ENCODE assay signal across 1 cellular context in genomic region chr19:38374332-38375097, GRCh38.
TF ChIP-seq lines count a peak whose summit lies in the region.

Gene PSMD8 (plus strand): TSS chr19:38374571. CDS start chr19:38374602, 31 bp downstream.

TF ChIP-seq in WTC11, 78 proteins besides CTCF, POLR2A, EP300 and RAD21 (continued from another document):
- no peak for TF ChIP-seq AFF4 (CRISPR knock-in tag; IDR thresholded peaks at IDR 0.05; ENCODE audit: borderline replicate concordance)
- peak; percentile 36; the same call in 1 of the 2 replicates for TF ChIP-seq NFYB (CRISPR knock-in tag; conservative IDR thresholded peaks at IDR 0.05; ENCODE audit: low read depth)
- TF ChIP-seq, protein P1, sequence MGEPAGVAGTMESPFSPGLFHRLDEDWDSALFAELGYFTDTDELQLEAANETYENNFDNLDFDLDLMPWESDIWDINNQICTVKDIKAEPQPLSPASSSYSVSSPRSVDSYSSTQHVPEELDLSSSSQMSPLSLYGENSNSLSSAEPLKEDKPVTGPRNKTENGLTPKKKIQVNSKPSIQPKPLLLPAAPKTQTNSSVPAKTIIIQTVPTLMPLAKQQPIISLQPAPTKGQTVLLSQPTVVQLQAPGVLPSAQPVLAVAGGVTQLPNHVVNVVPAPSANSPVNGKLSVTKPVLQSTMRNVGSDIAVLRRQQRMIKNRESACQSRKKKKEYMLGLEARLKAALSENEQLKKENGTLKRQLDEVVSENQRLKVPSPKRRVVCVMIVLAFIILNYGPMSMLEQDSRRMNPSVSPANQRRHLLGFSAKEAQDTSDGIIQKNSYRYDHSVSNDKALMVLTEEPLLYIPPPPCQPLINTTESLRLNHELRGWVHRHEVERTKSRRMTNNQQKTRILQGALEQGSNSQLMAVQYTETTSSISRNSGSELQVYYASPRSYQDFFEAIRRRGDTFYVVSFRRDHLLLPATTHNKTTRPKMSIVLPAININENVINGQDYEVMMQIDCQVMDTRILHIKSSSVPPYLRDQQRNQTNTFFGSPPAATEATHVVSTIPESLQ (CRISPR knock-in tag; IDR thresholded peaks at IDR 0.05) = no peak
- TF ChIP-seq E2F4 (CRISPR knock-in tag; IDR thresholded peaks at IDR 0.05; ENCODE audit: borderline replicate concordance, low read depth) = no peak
- peak; percentile 87 for TF ChIP-seq ETV6 (CRISPR knock-in tag; IDR thresholded peaks at IDR 0.05)
- no peak for TF ChIP-seq ATF3 (CRISPR knock-in tag; conservative IDR thresholded peaks at IDR 0.05)
- peak; percentile 85; the same call in 1 of the 2 replicates for TF ChIP-seq E2F5 (CRISPR knock-in tag; IDR thresholded peaks at IDR 0.05)
- TF ChIP-seq, protein P2, sequence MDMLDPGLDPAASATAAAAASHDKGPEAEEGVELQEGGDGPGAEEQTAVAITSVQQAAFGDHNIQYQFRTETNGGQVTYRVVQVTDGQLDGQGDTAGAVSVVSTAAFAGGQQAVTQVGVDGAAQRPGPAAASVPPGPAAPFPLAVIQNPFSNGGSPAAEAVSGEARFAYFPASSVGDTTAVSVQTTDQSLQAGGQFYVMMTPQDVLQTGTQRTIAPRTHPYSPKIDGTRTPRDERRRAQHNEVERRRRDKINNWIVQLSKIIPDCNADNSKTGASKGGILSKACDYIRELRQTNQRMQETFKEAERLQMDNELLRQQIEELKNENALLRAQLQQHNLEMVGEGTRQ (CRISPR knock-in tag; IDR thresholded peaks at IDR 0.05) = peak; percentile 55; the same call in 1 of the 2 replicates
- TF ChIP-seq ZNF317 (CRISPR knock-in tag; IDR thresholded peaks at IDR 0.05; ENCODE audit: borderline replicate concordance, low read depth) = peak; percentile 35; the same call in 1 of the 2 replicates
- peak; percentile 67; the same call in 1 of the 2 replicates for TF ChIP-seq KAT7 (CRISPR knock-in tag; IDR thresholded peaks at IDR 0.05; ENCODE audit: borderline replicate concordance)
- peak; percentile 89; the same call in 1 of the 2 replicates for TF ChIP-seq MYBL2 (CRISPR knock-in tag; IDR thresholded peaks at IDR 0.05)
- TF ChIP-seq, protein P3, sequence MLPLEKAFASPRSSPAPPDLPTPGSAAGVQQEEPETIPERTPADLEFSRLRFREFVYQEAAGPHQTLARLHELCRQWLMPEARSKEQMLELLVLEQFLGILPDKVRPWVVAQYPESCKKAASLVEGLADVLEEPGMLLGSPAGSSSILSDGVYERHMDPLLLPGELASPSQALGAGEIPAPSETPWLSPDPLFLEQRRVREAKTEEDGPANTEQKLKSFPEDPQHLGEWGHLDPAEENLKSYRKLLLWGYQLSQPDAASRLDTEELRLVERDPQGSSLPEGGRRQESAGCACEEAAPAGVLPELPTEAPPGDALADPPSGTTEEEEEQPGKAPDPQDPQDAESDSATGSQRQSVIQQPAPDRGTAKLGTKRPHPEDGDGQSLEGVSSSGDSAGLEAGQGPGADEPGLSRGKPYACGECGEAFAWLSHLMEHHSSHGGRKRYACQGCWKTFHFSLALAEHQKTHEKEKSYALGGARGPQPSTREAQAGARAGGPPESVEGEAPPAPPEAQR (CRISPR knock-in tag; IDR thresholded peaks at IDR 0.05) = no peak
- peak; percentile 94 for TF ChIP-seq FOXP1 (CRISPR knock-in tag; IDR thresholded peaks at IDR 0.05; ENCODE audit: borderline replicate concordance)
- TF ChIP-seq ESRRA (CRISPR knock-in tag; IDR thresholded peaks at IDR 0.05; ENCODE audit: borderline replicate concordance) = peak; percentile 15; the same call in 1 of the 2 replicates
- no peak for TF ChIP-seq IRF2 (CRISPR knock-in tag; IDR thresholded peaks at IDR 0.05; ENCODE audit: borderline replicate concordance, low read depth)
- no peak for TF ChIP-seq RORB (CRISPR knock-in tag; IDR thresholded peaks at IDR 0.05)
- peak; percentile 86 for TF ChIP-seq NFE2L1 (CRISPR knock-in tag; IDR thresholded peaks at IDR 0.05)
- TF ChIP-seq SMAD3 (CRISPR knock-in tag; IDR thresholded peaks at IDR 0.05; ENCODE audit: borderline replicate concordance) = 0 out of 2 replicates have a peak, but pooled peaks have one; percentile 63
- no peak for TF ChIP-seq HMGA2 (CRISPR knock-in tag; IDR thresholded peaks at IDR 0.05)
- TF ChIP-seq PRDM15 (CRISPR knock-in tag; IDR thresholded peaks at IDR 0.05) = peak; percentile 23; the same call in 1 of the 2 replicates
- TF ChIP-seq ZNF416 (CRISPR knock-in tag; IDR thresholded peaks at IDR 0.05) = 0 out of 2 replicates have a peak, but pooled peaks have one; percentile 34
- TF ChIP-seq, protein P4, sequence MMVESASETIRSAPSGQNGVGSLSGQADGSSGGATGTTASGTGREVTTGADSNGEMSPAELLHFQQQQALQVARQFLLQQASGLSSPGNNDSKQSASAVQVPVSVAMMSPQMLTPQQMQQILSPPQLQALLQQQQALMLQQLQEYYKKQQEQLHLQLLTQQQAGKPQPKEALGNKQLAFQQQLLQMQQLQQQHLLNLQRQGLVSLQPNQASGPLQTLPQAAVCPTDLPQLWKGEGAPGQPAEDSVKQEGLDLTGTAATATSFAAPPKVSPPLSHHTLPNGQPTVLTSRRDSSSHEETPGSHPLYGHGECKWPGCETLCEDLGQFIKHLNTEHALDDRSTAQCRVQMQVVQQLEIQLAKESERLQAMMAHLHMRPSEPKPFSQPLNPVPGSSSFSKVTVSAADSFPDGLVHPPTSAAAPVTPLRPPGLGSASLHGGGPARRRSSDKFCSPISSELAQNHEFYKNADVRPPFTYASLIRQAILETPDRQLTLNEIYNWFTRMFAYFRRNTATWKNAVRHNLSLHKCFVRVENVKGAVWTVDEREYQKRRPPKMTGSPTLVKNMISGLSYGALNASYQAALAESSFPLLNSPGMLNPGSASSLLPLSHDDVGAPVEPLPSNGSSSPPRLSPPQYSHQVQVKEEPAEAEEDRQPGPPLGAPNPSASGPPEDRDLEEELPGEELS (CRISPR knock-in tag; IDR thresholded peaks at IDR 0.05) = peak; percentile 56; the same call in 1 of the 2 replicates
- TF ChIP-seq CREM (CRISPR knock-in tag; IDR thresholded peaks at IDR 0.05) = peak; percentile 89; the same call in 1 of the 2 replicates
- peak; percentile 96 for TF ChIP-seq SP1 (CRISPR knock-in tag; conservative IDR thresholded peaks at IDR 0.05)
- TF ChIP-seq GRHL2 (CRISPR knock-in tag; IDR thresholded peaks at IDR 0.05; ENCODE audit: insufficient replicate concordance, severe bottlenecking) = no peak
- 0 out of 2 replicates have a peak, but pooled peaks have one; percentile 45 for TF ChIP-seq TEAD4 (CRISPR knock-in tag; IDR thresholded peaks at IDR 0.05)
- no peak; the same call in 1 of the 2 replicates for TF ChIP-seq CREB1 (CRISPR knock-in tag; IDR thresholded peaks at IDR 0.05)
- TF ChIP-seq ARID4B (CRISPR knock-in tag; IDR thresholded peaks at IDR 0.05; ENCODE audit: borderline replicate concordance) = peak; percentile 47
- TF ChIP-seq ATF1 (CRISPR knock-in tag; IDR thresholded peaks at IDR 0.05) = 0 out of 2 replicates have a peak, but pooled peaks have one; percentile 68
